ENCODE assay signal across 33 cellular contexts in genomic region chr16:6541262-6541661, GRCh38.
"Had no signal": no experiment of that assay in that cellular context is flagged by ENCODE, and none has a peak within 500 bp of the region (broad histone marks: within the 10 kb centered on the region; RNA-seq: fewer than 3 reads in every experiment).

No MANE protein-coding gene starts in this region.

- H3K27ac ChIP-seq: adrenal gland, ascending aorta, cardiac muscle cell, VCaP had no signal

- H3K4me3 ChIP-seq: adrenal gland, ascending aorta, cardiac muscle cell had no signal

- FAIRE-seq: bronchial epithelial cell, TTC549 had no signal

- H3K9me3 ChIP-seq: adrenal gland, ascending aorta had no signal

- H3K36me3 ChIP-seq: adrenal gland, ascending aorta, cardiac muscle cell had no signal

- ATAC-seq: activated CD8-positive, alpha-beta T cell treated with anti-CD3 and anti-CD28 coated beads for 36 hours; activated naive CD4-positive, alpha-beta T cell treated with anti-CD3 and anti-CD28 coated beads, Interleukin-2, amount 50 U/mL, for 72 hours; activated T-cell treated with anti-CD3 and anti-CD28 coated beads, Interleukin-2, amount 50 U/mL, for 4 hours; activated T-cell treated with anti-CD3 and anti-CD28 coated beads, Interleukin-2, amount 50 U/mL, for 72 hours; activated T-helper 17 cell treated with anti-CD3 and anti-CD28 coated beads, Interleukin-2, amount 50 U/mL, for 72 hours had no signal

- H3K27me3 ChIP-seq: ascending aorta, cardiac muscle cell had no signal

- H3K4me1 ChIP-seq: adrenal gland, ascending aorta had no signal

- DNase-seq: activated B cell treated with CpG ODN at 0.5 μM for 24 hours; activated CD4-positive, alpha-beta memory T cell treated with anti-CD3 and anti-CD28 coated beads for 36 hours; activated CD4-positive, alpha-beta T cell treated with anti-CD3 and anti-CD28 coated beads for 4 hours; activated CD4-positive, alpha-beta T cell treated with anti-CD3 and anti-CD28 coated beads, Interleukin-2, amount 10 ng/mL, durations not matched to agents 24 days and 14 days; activated CD4-positive, alpha-beta T cell treated with anti-CD3 and anti-CD28 coated beads, Interleukin-2, amount 50 U/mL, for 1 hour; activated CD4-positive, alpha-beta T cell treated with anti-CD3 and anti-CD28 coated beads, Interleukin-2, amount 50 U/mL, for 4 hours; activated CD4-positive, CD25-positive, alpha-beta regulatory T cell treated with anti-CD3 and anti-CD28 coated beads, Interleukin-2, amount 50 U/mL, for 72 hours; activated CD8-positive, alpha-beta memory T cell treated with anti-CD3 and anti-CD28 coated beads, Interleukin-2, amount 50 U/mL, for 4 hours; activated CD8-positive, alpha-beta T cell treated with anti-CD3 and anti-CD28 coated beads for 36 hours; activated effector memory CD4-positive, alpha-beta T cell treated with anti-CD3 and anti-CD28 coated beads, Interleukin-2, amount 50 U/mL, for 16 hours; activated gamma-delta T cell treated with Interleukin-2 at 50 U/mL for 16 hours; activated naive CD4-positive, alpha-beta T cell; activated naive CD4-positive, alpha-beta T cell treated with anti-CD3 and anti-CD28 coated beads for 36 hours; activated naive CD4-positive, alpha-beta T cell treated with anti-CD3 and anti-CD28 coated beads, Interleukin-2, amount 50 U/mL, for 16 hours; activated naive CD8-positive, alpha-beta T cell treated with anti-CD3 and anti-CD28 coated beads for 36 hours; activated T-cell treated with anti-CD3 and anti-CD28 coated beads for 4 hours; activated T-cell treated with anti-CD3 and anti-CD28 coated beads, Interleukin-2, amount 50 U/mL, for 1 hour; activated T-cell treated with anti-CD3 and anti-CD28 coated beads, Interleukin-2, amount 50 U/mL, for 4 hours; activated T-cell treated with anti-CD3 and anti-CD28 coated beads, Interleukin-2, amount 50 U/mL, for 72 hours; adrenal gland; amniotic stem cell; caudate nucleus; cerebellar nuclear complex; T-helper 1 cell; T-helper 2 cell; T-helper 9 cell had no signal
